8 cellular contexts compared by ENCODE assay signal in the genomic region with DNA sequence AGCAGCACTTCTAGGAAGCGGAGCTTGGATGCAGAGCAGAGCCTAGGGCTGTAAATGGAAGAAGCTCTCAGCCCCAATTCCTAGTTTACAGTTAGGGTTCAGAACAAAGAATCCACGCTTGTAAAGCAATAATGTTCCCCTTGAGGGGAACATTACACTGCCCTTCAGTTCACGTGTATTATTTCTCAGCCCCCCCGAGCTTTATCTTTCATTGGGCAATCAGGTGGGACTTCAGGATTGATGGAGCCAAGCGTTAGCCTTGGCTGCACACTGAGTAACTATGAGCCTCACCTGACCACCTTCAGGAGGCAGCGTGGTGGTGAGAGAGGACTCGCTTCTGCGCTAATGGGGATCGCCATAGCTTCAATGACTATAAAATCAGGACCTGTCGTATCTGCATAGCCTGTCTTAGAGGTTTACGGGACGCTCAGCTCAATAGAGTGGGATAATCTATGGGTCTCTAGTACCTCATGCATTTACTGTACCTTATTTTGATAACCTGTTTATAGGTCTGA.
DNase-seq lines count a peak whose midpoint lies in the region; ATAC-seq, FAIRE-seq and TF ChIP-seq lines count a peak whose summit lies in the region.

No MANE protein-coding gene starts in this region.

- ATAC-seq in RWPE2 (ENCODE audit: low read depth) (peak; percentile 21; the same call in 1 of the 3 replicates), GM21423 (IDR thresholded peaks at IDR 0.05; ENCODE audit: unreplicated experiment) (no peak)

- intact Hi-C loops in ovary (cut with DNase I) = loop anchor here in 1 of 4 donors (10.0 kb wide), 1 partner anchor 315 kb away; a partner anchor contains a TSS

- H3K4me3 ChIP-seq in RWPE2 (ENCODE audit: severe bottlenecking) (peak overlapping the region; percentile 47), foreskin fibroblast (ENCODE audit: low read depth in 1 of 2, low read length in 2 of 2) (peak overlapping the region; percentile 62 to 81), ovary (peak overlapping the region; percentile 46)

- H3K27me3 ChIP-seq in RWPE2 (ENCODE audit: insufficient read depth, poor library complexity, severe bottlenecking) = no peaks in the 10 kb centered on the region
- no peaks in the 10 kb centered on the region for H3K27me3 ChIP-seq in ovary

- TF ChIP-seq CTCF in RWPE2 (IDR thresholded peaks at IDR 0.05; ENCODE audit: poor library complexity, severe bottlenecking) (peak; percentile 54), foreskin fibroblast (IDR thresholded peaks at IDR 0.05; ENCODE audit: low read depth, low read length) (no peak), ovary (IDR thresholded peaks at IDR 0.05) (peak in 1 of 3 donors; percentile 5)

- WGBS in ovary, 3 donors = 26 to 55% (median 35%) methylated on average over 12 of the region's 12 CpGs

- TF ChIP-seq POLR2A in ovary (IDR thresholded peaks at IDR 0.05) = no peak

- H3K27ac ChIP-seq in RWPE2 (ENCODE audit: poor library complexity, severe bottlenecking) (no peak overlapping the region), ovary (peak overlapping the region in 1 of 2 donors; percentile 6)

- H3K4me1 ChIP-seq in RWPE2 (ENCODE audit: insufficient read depth, poor library complexity, severe bottlenecking) (peaks cover 7% of the 10 kb centered on the region), ovary (ENCODE audit: insufficient read depth) (no peaks in the 10 kb centered on the region)

- FAIRE-seq in GM19239 (lab: Jason Lieb, UNC) = no peak

- TF ChIP-seq EP300 in ovary (IDR thresholded peaks at IDR 0.05) = no peak

- no peaks in the 10 kb centered on the region for H3K36me3 ChIP-seq in RWPE2 (ENCODE audit: low read depth)
- no peaks in the 10 kb centered on the region for H3K36me3 ChIP-seq in ovary

- DNase-seq in DMS153 treated with DMSO at 0.1 percent for 48 hours (lab: John Stamatoyannopoulos, UW; ENCODE audit: unreplicated experiment) = peak; percentile 49
- no peak for DNase-seq in RWPE2 (ENCODE audit: low spot score)
- no peak for DNase-seq in foreskin fibroblast
- no peak for DNase-seq in ovary
- no peak for DNase-seq in NOMO-1 treated with DMSO at 0.1 percent for 48 hours (lab: John Stamatoyannopoulos, UW; ENCODE audit: unreplicated experiment)
- no peak for DNase-seq in NCI-H146 (lab: John Stamatoyannopoulos, UW)
- DNase-seq in GM19239 (ENCODE audit: insufficient read length, low spot score) = no peak

- H3K9me3 ChIP-seq in RWPE2 (ENCODE audit: severe bottlenecking) = no peaks in the 10 kb centered on the region
- H3K9me3 ChIP-seq in ovary = no peaks in the 10 kb centered on the region
